Comparison of ENCODE assay signal across 8 cellular contexts in the genomic region with DNA sequence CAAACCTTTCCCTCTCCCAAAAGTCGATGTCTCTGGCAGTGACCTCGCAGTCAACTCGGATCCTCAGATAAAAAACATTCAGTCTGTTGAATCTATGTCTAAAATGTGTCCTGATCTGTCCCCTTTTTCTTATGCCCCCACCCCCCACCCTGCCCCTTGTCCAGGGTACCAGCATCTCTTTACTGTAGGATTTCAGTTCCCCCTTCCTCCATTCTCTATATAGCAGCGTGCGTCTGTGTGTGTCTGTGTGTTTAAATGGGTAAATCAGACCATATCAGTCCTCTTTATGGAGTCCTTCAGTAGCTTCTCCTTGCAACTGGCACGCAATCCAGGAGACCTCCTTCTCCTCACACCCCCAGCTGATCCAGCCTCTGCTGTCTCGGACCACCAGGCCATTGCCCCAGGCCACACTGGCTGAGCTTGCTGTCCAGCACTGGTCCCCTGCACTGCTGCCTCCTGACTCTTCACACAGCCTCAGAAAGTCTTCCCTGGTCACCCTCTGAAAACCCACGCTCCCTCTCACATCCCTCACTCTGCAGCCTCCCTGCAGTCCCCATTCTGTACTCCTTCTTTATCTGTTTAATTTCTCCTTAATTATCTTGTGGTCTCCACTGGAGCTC. TPM values are rescaled to one million over a fixed set of nuclear protein-coding genes. Genes with fewer than 3 reads are reported as not detected.
DNase-seq lines count a peak whose midpoint lies in the region; ATAC-seq, FAIRE-seq and TF ChIP-seq lines count a peak whose summit lies in the region.

No MANE protein-coding gene starts in this region.

- DNase-seq in GM12864 (ENCODE audit: low read depth) = no peak
- no peak for DNase-seq in central memory CD4-positive, alpha-beta T cell
- DNase-seq in T1000 (lab: John Stamatoyannopoulos, UW) = no peak
- DNase-seq in omental fat pad (ENCODE audit: low spot score) = no peak
- no peak for DNase-seq in HTR-8/SVneo (ENCODE audit: insufficient read length, low spot score)

- H3K36me3 Mint-ChIP-seq in nephron (ENCODE audit: low read depth) = no peaks in the 10 kb centered on the region

- peaks cover 86% of the 10 kb centered on the region for H3K27me3 Mint-ChIP-seq in nephron (ENCODE audit: low read depth)

- H3K4me3 Mint-ChIP-seq in nephron = peak overlapping the region; percentile 41 to 74 (median 61)

- H3K4me3 ChIP-seq in GM12864 (ENCODE audit: low read depth, low read length) = peak overlapping the region; percentile 66

- peak overlapping the region; percentile 31 for H3K27ac ChIP-seq in angular gyrus (ENCODE audit: low read depth, low read length)

- TF ChIP-seq CTCF in GM12864 (IDR thresholded peaks at IDR 0.05; ENCODE audit: low read depth, low read length, missing control alignments) (no peak), nephron (IDR thresholded peaks at IDR 0.05; ENCODE audit: unreplicated experiment in 3 of 3) (no peak), omental fat pad (IDR thresholded peaks at IDR 0.05) (no peak)

- H3K27ac Mint-ChIP-seq in nephron = no peak overlapping the region

- FAIRE-seq in HTR-8/SVneo (lab: Jason Lieb, UNC) = no peak

- ATAC-seq in HG02870 (IDR thresholded peaks at IDR 0.05; ENCODE audit: unreplicated experiment) (peak; percentile 16), omental fat pad (ENCODE audit: low FRiP score) (no peak)

- H3K4me1 Mint-ChIP-seq in nephron = peaks cover 11% of the 10 kb centered on the region

- no peaks in the 10 kb centered on the region for H3K9me3 Mint-ChIP-seq in nephron

RNA-seq across cellular contexts. Expression of gene LRRK1, which starts 1.5 kb away (rescaled TPM):
- 10 to 100 TPM in 3 of 4 donors, 1 to 10 TPM in 1; 9.4 to 35.5 (median 16.9) TPM for total RNA-seq in omental fat pad

RNA-seq across cellular contexts. Expression of gene ALDH1A3, which starts 41.0 kb away (rescaled TPM):
- 1,000 to 10,000 TPM in 1 of 4 donors, 100 to 1,000 TPM in 2, 10 to 100 TPM in 1; 61.3 to 1,088 (median 519) TPM for total RNA-seq in omental fat pad
